1 cellular context compared by ENCODE assay signal in the genomic region with DNA sequence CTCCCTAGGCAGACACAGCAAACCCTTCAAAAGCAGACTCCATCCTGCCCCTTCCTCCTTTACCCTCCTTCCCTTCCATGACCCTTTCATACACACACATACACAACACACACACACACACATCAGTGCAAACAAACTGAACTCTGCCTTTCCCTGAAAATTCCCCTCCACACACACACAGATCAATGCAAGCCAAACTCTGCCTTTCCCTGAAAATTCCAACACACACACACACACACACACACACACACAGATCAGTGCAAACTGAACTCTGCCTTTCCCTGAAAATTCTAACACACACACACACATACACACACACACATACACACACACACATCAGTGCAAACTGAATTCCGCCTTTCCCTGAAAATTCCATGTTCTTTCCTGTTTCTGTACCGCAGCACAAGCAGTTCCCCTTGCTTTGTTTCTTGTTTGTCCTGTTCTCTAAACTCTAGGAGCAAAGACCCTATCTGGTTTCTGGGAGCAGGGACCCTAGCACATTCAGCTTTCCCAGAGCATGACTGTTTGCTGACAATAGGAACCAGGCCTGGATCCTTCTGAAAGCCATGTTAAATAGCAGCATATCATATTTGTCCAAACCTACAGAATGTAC.
A peak's percentile ranks its signal among the peaks of the same experiment; 100 is the strongest.
TF ChIP-seq lines count a peak whose summit lies in the region.

No MANE protein-coding gene starts in this region.

TF ChIP-seq in HepG2, 621 proteins besides CTCF, POLR2A, EP300 and RAD21 (continues in another document):
- TF ChIP-seq, protein P1, sequence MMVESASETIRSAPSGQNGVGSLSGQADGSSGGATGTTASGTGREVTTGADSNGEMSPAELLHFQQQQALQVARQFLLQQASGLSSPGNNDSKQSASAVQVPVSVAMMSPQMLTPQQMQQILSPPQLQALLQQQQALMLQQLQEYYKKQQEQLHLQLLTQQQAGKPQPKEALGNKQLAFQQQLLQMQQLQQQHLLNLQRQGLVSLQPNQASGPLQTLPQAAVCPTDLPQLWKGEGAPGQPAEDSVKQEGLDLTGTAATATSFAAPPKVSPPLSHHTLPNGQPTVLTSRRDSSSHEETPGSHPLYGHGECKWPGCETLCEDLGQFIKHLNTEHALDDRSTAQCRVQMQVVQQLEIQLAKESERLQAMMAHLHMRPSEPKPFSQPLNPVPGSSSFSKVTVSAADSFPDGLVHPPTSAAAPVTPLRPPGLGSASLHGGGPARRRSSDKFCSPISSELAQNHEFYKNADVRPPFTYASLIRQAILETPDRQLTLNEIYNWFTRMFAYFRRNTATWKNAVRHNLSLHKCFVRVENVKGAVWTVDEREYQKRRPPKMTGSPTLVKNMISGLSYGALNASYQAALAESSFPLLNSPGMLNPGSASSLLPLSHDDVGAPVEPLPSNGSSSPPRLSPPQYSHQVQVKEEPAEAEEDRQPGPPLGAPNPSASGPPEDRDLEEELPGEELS (CRISPR knock-in tag; IDR thresholded peaks at IDR 0.05), result peak; percentile 10; the same call in 1 of the 2 replicates
- TF ChIP-seq ZFX (CRISPR knock-in tag; IDR thresholded peaks at IDR 0.05; ENCODE audit: low read depth) (peak; percentile 42; the same call in 1 of the 2 replicates), SALL1 (CRISPR knock-in tag; IDR thresholded peaks at IDR 0.05) (peak; percentile 81), MEIS1 (CRISPR knock-in tag; IDR thresholded peaks at IDR 0.05; ENCODE audit: borderline replicate concordance) (no peak), DPF2 (CRISPR knock-in tag; IDR thresholded peaks at IDR 0.05; ENCODE audit: borderline replicate concordance, low read depth) (peak; percentile 67; the same call in 1 of the 2 replicates), FOXP1 (IDR thresholded peaks at IDR 0.05) (no peak), FOXP1 (CRISPR knock-in tag; IDR thresholded peaks at IDR 0.05) (peak; percentile 50; the same call in 1 of the 2 replicates), ZNF557 (CRISPR knock-in tag; IDR thresholded peaks at IDR 0.05) (no peak), ZBTB20 (CRISPR knock-in tag; IDR thresholded peaks at IDR 0.05; ENCODE audit: borderline replicate concordance, low read depth) (peak; percentile 61; the same call in 1 of the 2 replicates), MED1 (CRISPR knock-in tag; IDR thresholded peaks at IDR 0.05) (peak; percentile 26; the same call in 1 of the 2 replicates), ZNF589 (CRISPR knock-in tag; conservative IDR thresholded peaks at IDR 0.05) (no peak), MED8 (CRISPR knock-in tag; IDR thresholded peaks at IDR 0.05; ENCODE audit: insufficient replicate concordance) (no peak), ZNF781 (CRISPR knock-in tag; IDR thresholded peaks at IDR 0.05; ENCODE audit: borderline replicate concordance, not compliant biosample characterization) (peak; percentile 32), REL (CRISPR knock-in tag; conservative IDR thresholded peaks at IDR 0.05) (0 out of 2 replicates have a peak, but pooled peaks have one; percentile 38), NONO (IDR thresholded peaks at IDR 0.05) (no peak), NONO (CRISPR knock-in tag; conservative IDR thresholded peaks at IDR 0.05) (peak; percentile 38; the same call in 1 of the 2 replicates), SAP130 (CRISPR knock-in tag; IDR thresholded peaks at IDR 0.05; ENCODE audit: low read depth) (peak; percentile 38; the same call in 1 of the 2 replicates), ONECUT2 (CRISPR knock-in tag; IDR thresholded peaks at IDR 0.05) (peak; percentile 60), BRCA1 (CRISPR knock-in tag; IDR thresholded peaks at IDR 0.05) (no peak), HNF4G (IDR thresholded peaks at IDR 0.05; ENCODE audit: borderline replicate concordance, low read depth, low read length) (peak; percentile 22; the same call in 1 of the 2 replicates), HNF4G (CRISPR knock-in tag; IDR thresholded peaks at IDR 0.05; ENCODE audit: borderline replicate concordance, low read depth) (no peak), ZNF577 (CRISPR knock-in tag; IDR thresholded peaks at IDR 0.05; ENCODE audit: borderline replicate concordance, low read depth) (no peak), ZKSCAN1 (IDR thresholded peaks at IDR 0.05; ENCODE audit: low read length) (no peak), SOX5 (CRISPR knock-in tag; IDR thresholded peaks at IDR 0.05; ENCODE audit: borderline replicate concordance) (no peak), NFIC (IDR thresholded peaks at IDR 0.05; ENCODE audit: low read length) (0 out of 2 replicates have a peak, but pooled peaks have one; percentile 40), NCOR1 (IDR thresholded peaks at IDR 0.05; ENCODE audit: borderline replicate concordance, low read length) (peak; percentile 57; the same call in 1 of the 2 replicates), MED13 (CRISPR knock-in tag; IDR thresholded peaks at IDR 0.05) (no peak)
- TF ChIP-seq, protein P2, sequence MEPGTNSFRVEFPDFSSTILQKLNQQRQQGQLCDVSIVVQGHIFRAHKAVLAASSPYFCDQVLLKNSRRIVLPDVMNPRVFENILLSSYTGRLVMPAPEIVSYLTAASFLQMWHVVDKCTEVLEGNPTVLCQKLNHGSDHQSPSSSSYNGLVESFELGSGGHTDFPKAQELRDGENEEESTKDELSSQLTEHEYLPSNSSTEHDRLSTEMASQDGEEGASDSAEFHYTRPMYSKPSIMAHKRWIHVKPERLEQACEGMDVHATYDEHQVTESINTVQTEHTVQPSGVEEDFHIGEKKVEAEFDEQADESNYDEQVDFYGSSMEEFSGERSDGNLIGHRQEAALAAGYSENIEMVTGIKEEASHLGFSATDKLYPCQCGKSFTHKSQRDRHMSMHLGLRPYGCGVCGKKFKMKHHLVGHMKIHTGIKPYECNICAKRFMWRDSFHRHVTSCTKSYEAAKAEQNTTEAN (CRISPR knock-in tag; conservative IDR thresholded peaks at IDR 0.05), result peak; percentile 94
- TF ChIP-seq, protein P3, sequence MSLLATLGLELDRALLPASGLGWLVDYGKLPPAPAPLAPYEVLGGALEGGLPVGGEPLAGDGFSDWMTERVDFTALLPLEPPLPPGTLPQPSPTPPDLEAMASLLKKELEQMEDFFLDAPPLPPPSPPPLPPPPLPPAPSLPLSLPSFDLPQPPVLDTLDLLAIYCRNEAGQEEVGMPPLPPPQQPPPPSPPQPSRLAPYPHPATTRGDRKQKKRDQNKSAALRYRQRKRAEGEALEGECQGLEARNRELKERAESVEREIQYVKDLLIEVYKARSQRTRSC (CRISPR knock-in tag; IDR thresholded peaks at IDR 0.05; ENCODE audit: low read depth), result no peak
- TF ChIP-seq, protein P4, sequence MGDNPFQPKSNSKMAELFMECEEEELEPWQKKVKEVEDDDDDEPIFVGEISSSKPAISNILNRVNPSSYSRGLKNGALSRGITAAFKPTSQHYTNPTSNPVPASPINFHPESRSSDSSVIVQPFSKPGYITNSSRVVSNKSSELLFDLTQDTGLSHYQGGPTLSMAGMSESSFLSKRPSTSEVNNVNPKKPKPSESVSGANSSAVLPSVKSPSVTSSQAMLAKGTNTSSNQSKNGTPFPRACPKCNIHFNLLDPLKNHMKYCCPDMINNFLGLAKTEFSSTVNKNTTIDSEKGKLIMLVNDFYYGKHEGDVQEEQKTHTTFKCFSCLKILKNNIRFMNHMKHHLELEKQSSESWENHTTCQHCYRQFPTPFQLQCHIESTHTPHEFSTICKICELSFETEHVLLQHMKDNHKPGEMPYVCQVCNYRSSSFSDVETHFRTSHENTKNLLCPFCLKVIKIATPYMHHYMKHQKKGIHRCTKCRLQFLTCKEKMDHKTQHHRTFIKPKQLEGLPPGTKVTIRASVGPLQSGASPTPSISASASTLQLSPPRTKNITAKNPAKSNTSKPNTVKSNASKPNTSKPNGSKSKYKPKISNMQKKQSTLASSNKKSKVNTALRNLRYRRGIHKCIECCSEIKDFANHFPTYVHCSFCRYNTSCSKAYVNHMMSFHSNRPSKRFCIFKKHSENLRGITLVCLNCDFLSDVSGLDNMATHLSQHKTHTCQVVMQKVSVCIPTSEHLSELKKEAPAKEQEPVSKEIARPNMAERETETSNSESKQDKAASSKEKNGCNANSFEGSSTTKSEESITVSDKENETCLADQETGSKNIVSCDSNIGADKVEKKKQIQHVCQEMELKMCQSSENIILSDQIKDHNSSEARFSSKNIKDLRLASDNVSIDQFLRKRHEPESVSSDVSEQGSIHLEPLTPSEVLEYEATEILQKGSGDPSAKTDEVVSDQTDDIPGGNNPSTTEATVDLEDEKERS (CRISPR knock-in tag; IDR thresholded peaks at IDR 0.05), result 0 out of 2 replicates have a peak, but pooled peaks have one; percentile 32
- TF ChIP-seq, protein P5, sequence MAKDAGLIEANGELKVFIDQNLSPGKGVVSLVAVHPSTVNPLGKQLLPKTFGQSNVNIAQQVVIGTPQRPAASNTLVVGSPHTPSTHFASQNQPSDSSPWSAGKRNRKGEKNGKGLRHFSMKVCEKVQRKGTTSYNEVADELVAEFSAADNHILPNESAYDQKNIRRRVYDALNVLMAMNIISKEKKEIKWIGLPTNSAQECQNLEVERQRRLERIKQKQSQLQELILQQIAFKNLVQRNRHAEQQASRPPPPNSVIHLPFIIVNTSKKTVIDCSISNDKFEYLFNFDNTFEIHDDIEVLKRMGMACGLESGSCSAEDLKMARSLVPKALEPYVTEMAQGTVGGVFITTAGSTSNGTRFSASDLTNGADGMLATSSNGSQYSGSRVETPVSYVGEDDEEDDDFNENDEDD (CRISPR knock-in tag; IDR thresholded peaks at IDR 0.05; ENCODE audit: borderline replicate concordance), result no peak
- TF ChIP-seq, protein P6, sequence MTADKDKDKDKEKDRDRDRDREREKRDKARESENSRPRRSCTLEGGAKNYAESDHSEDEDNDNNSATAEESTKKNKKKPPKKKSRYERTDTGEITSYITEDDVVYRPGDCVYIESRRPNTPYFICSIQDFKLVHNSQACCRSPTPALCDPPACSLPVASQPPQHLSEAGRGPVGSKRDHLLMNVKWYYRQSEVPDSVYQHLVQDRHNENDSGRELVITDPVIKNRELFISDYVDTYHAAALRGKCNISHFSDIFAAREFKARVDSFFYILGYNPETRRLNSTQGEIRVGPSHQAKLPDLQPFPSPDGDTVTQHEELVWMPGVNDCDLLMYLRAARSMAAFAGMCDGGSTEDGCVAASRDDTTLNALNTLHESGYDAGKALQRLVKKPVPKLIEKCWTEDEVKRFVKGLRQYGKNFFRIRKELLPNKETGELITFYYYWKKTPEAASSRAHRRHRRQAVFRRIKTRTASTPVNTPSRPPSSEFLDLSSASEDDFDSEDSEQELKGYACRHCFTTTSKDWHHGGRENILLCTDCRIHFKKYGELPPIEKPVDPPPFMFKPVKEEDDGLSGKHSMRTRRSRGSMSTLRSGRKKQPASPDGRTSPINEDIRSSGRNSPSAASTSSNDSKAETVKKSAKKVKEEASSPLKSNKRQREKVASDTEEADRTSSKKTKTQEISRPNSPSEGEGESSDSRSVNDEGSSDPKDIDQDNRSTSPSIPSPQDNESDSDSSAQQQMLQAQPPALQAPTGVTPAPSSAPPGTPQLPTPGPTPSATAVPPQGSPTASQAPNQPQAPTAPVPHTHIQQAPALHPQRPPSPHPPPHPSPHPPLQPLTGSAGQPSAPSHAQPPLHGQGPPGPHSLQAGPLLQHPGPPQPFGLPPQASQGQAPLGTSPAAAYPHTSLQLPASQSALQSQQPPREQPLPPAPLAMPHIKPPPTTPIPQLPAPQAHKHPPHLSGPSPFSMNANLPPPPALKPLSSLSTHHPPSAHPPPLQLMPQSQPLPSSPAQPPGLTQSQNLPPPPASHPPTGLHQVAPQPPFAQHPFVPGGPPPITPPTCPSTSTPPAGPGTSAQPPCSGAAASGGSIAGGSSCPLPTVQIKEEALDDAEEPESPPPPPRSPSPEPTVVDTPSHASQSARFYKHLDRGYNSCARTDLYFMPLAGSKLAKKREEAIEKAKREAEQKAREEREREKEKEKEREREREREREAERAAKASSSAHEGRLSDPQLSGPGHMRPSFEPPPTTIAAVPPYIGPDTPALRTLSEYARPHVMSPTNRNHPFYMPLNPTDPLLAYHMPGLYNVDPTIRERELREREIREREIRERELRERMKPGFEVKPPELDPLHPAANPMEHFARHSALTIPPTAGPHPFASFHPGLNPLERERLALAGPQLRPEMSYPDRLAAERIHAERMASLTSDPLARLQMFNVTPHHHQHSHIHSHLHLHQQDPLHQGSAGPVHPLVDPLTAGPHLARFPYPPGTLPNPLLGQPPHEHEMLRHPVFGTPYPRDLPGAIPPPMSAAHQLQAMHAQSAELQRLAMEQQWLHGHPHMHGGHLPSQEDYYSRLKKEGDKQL (CRISPR knock-in tag; IDR thresholded peaks at IDR 0.05; ENCODE audit: low read depth), result no peak
- TF ChIP-seq, protein P7, sequence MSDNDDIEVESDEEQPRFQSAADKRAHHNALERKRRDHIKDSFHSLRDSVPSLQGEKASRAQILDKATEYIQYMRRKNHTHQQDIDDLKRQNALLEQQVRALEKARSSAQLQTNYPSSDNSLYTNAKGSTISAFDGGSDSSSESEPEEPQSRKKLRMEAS (IDR thresholded peaks at IDR 0.05), result peak; percentile 41; the same call in 1 of the 2 replicates
- TF ChIP-seq, protein P8, sequence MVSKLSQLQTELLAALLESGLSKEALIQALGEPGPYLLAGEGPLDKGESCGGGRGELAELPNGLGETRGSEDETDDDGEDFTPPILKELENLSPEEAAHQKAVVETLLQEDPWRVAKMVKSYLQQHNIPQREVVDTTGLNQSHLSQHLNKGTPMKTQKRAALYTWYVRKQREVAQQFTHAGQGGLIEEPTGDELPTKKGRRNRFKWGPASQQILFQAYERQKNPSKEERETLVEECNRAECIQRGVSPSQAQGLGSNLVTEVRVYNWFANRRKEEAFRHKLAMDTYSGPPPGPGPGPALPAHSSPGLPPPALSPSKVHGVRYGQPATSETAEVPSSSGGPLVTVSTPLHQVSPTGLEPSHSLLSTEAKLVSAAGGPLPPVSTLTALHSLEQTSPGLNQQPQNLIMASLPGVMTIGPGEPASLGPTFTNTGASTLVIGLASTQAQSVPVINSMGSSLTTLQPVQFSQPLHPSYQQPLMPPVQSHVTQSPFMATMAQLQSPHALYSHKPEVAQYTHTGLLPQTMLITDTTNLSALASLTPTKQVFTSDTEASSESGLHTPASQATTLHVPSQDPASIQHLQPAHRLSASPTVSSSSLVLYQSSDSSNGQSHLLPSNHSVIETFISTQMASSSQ (IDR thresholded peaks at IDR 0.05; ENCODE audit: low read depth), result no peak
- TF ChIP-seq, protein P8 (CRISPR knock-in tag; IDR thresholded peaks at IDR 0.05; ENCODE audit: borderline replicate concordance), result peak; percentile 13; the same call in 1 of the 2 replicates
